ENCODE assay signal across 29 cellular contexts in the genomic region with DNA sequence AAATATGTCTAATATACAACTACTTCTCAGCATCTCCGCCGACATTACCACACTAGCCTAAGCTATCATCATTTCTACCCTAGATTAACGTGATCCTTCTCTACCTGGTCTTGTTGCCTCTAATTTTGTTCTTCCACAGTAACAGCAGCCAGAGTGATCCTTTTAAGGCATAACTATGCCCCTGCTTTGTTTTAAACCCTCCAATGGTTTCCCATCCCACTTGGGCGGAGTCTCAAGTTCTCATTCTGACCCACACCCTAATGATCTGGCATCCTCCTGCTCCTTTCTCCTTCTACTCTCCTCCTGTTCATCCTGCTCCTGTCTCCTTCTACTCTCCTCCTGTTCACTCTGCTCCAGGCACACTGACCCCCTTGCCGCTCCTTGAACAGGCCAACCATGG. TPM values are rescaled to one million over a fixed set of nuclear protein-coding genes. Genes with fewer than 3 reads are reported as not detected.
DNase-seq lines count a peak whose midpoint lies in the region; ATAC-seq and TF ChIP-seq lines count a peak whose summit lies in the region.
"Had no signal": no experiment of that assay in that cellular context is flagged by ENCODE, and none has a peak within 500 bp of the region (broad histone marks: within the 10 kb centered on the region; RNA-seq: fewer than 3 reads in every experiment).

No MANE protein-coding gene starts in this region.

- H2AFZ ChIP-seq in SU-DHL-6 (ENCODE audit: low read depth, low read length, severe bottlenecking) (no peak overlapping the region), neural progenitor cell (replicated peaks) (peak overlapping the region; percentile 0), PC-9 (no peak overlapping the region)

- H3K9me3 ChIP-seq in DOHH2 (ENCODE audit: control insufficient read depth, insufficient read depth, low read length) (no peaks in the 10 kb centered on the region), SU-DHL-6 (ENCODE audit: insufficient read depth, low read length) (no peaks in the 10 kb centered on the region), neural progenitor cell (ENCODE audit: low read depth) (no peaks in the 10 kb centered on the region), PC-9 (ENCODE audit: insufficient read depth, low read depth) (no peaks in the 10 kb centered on the region)
- H3K9me3 ChIP-seq: HAP-1, SK-N-SH had no signal

- H3K4me2 ChIP-seq in DOHH2 (ENCODE audit: low read length) (peak overlapping the region; percentile 52), SU-DHL-6 (ENCODE audit: low read depth, low read length, poor library complexity, severe bottlenecking) (peak overlapping the region; percentile 57), neural progenitor cell (no peak overlapping the region), PC-9 (no peak overlapping the region)
- H3K4me2 ChIP-seq: SK-N-SH had no signal

- no peaks in the 10 kb centered on the region for H3K27me3 ChIP-seq in DOHH2 (ENCODE audit: control insufficient read depth, low read length)
- no peaks in the 10 kb centered on the region for H3K27me3 ChIP-seq in SU-DHL-6 (ENCODE audit: low read length)
- H3K27me3 ChIP-seq in neural progenitor cell, result no peaks in the 10 kb centered on the region
- H3K27me3 ChIP-seq in PC-9 (ENCODE audit: insufficient read depth, low read depth), result no peaks in the 10 kb centered on the region
- no peaks in the 10 kb centered on the region for H3K27me3 ChIP-seq in dorsolateral prefrontal cortex

- no peak for ATAC-seq in HG02798 (IDR thresholded peaks at IDR 0.05; ENCODE audit: poor library complexity, unreplicated experiment)
- ATAC-seq: PC-3 had no signal

- H3K27ac Mint-ChIP-seq in IgD-negative memory B cell, result peak overlapping the region; percentile 47 to 84 (median 53)
- no peak overlapping the region for H3K27ac Mint-ChIP-seq in neural progenitor cell
- H3K27ac Mint-ChIP-seq: CD8-positive, alpha-beta memory T cell had no signal

- H3K4me1 ChIP-seq in DOHH2 (ENCODE audit: control insufficient read depth, low read length), result peaks cover 96% of the 10 kb centered on the region
- no peaks in the 10 kb centered on the region for H3K4me1 ChIP-seq in neural progenitor cell
- H3K4me1 ChIP-seq in PC-9 (replicated peaks; ENCODE audit: insufficient read depth), result peaks cover 5% of the 10 kb centered on the region; the same call in 1 of the 2 replicates
- H3K4me1 ChIP-seq: HAP-1 had no signal

- H3K36me3 ChIP-seq in DOHH2 (ENCODE audit: control insufficient read depth, low read length) (peaks cover 10% of the 10 kb centered on the region; the same call in 1 of the 2 replicates), SU-DHL-6 (ENCODE audit: low read length) (no peaks in the 10 kb centered on the region), neural progenitor cell (no peaks in the 10 kb centered on the region), PC-9 (ENCODE audit: low read depth) (no peaks in the 10 kb centered on the region)
- H3K36me3 ChIP-seq: HAP-1 had no signal

- H3K79me2 ChIP-seq in DOHH2 (ENCODE audit: control insufficient read depth, low read length) (peaks cover 2% of the 10 kb centered on the region; the same call in 1 of the 2 replicates), SU-DHL-6 (ENCODE audit: insufficient read depth, low read length) (no peaks in the 10 kb centered on the region), neural progenitor cell (ENCODE audit: low read depth) (no peaks in the 10 kb centered on the region), PC-9 (ENCODE audit: low read depth) (no peaks in the 10 kb centered on the region)

- H4K20me1 ChIP-seq in DOHH2 (ENCODE audit: control insufficient read depth, insufficient read depth, low read depth, low read length) (no peaks in the 10 kb centered on the region), SU-DHL-6 (ENCODE audit: low read depth, low read length) (no peaks in the 10 kb centered on the region), neural progenitor cell (ENCODE audit: low read depth) (no peaks in the 10 kb centered on the region), PC-9 (ENCODE audit: insufficient read depth) (no peaks in the 10 kb centered on the region)

- BruUV-seq in PC-9 (replicated peaks; lab: Mats Ljungman, UMichigan), result no TSS peak

- CTCF ChIA-PET in PC-9 (lab: Charles Lee), result no interaction called here

- DNase-seq in neural progenitor cell (ENCODE audit: low spot score), result no peak
- DNase-seq in PC-9, result no peak
- DNase-seq in dorsolateral prefrontal cortex, result no peak
- no peak for DNase-seq in inferior parietal cortex (ENCODE audit: extremely low spot score)
- DNase-seq: AML-193; Calu3; CD8-positive, alpha-beta memory T cell; DMS153; KG1; NCI-H1105; NCI-H2029 treated with DMSO at 0.1 percent for 48 hours; NCI-H2171; NCI-H345; NCI-H524; NCI-H774; PC-3; RPMI8226; SIG-M5; SK-N-SH had no signal

- H3K4me3 ChIP-seq in DOHH2 (ENCODE audit: low read length) (peak overlapping the region; percentile 36), SU-DHL-6 (ENCODE audit: insufficient read depth, low read length, poor library complexity, severe bottlenecking) (peak overlapping the region; percentile 3), neural progenitor cell (no peak overlapping the region), PC-9 (no peak overlapping the region), dorsolateral prefrontal cortex (no peak overlapping the region)
- H3K4me3 ChIP-seq: HAP-1 had no signal

- intact Hi-C loops in PC-9 (cut with micrococcal nuclease; ENCODE audit: unreplicated experiment), result no loop called here
- intact Hi-C loops in dorsolateral prefrontal cortex (cut with DNase I), result no loop called here

- peaks cover 34% of the 10 kb centered on the region for H3F3A ChIP-seq in DOHH2 (ENCODE audit: control insufficient read depth, insufficient read depth)
- H3F3A ChIP-seq in SU-DHL-6 (ENCODE audit: insufficient read depth), result peaks cover 59% of the 10 kb centered on the region
- H3F3A ChIP-seq in neural progenitor cell (ENCODE audit: low read depth), result no peaks in the 10 kb centered on the region
- no peaks in the 10 kb centered on the region for H3F3A ChIP-seq in PC-9 (ENCODE audit: insufficient read depth, low read depth)

- peaks cover 67 to 79% (median 75%) of the 10 kb centered on the region in 3 donors for H3K4me1 Mint-ChIP-seq in IgD-negative memory B cell
- H3K4me1 Mint-ChIP-seq in neural progenitor cell, result peaks cover 13% of the 10 kb centered on the region

- H3K9me2 ChIP-seq in DOHH2 (replicated peaks; ENCODE audit: control insufficient read depth, low read length) (no peaks in the 10 kb centered on the region), SU-DHL-6 (replicated peaks; ENCODE audit: insufficient read depth, low read length) (no peaks in the 10 kb centered on the region), PC-9 (ENCODE audit: insufficient read depth) (no peaks in the 10 kb centered on the region)
- H3K9me2 ChIP-seq: SK-N-SH had no signal

- H3K4me3 Mint-ChIP-seq in IgD-negative memory B cell (peak overlapping the region in 2 of 4 donors; percentile 75 to 80), neural progenitor cell (no peak overlapping the region)

- POLR2A ChIA-PET in PC-9 (lab: Charles Lee; ENCODE audit: unreplicated experiment), result no interaction called here

- H3K27ac ChIP-seq in DOHH2 (ENCODE audit: low read depth, low read length) (peak overlapping the region; percentile 77; the same call in 1 of the 2 replicates), SU-DHL-6 (ENCODE audit: low read depth, low read length) (peak overlapping the region; percentile 98), neural progenitor cell (no peak overlapping the region), PC-9 (no peak overlapping the region), dorsolateral prefrontal cortex (no peak overlapping the region)
- H3K27ac ChIP-seq: C4-2B had no signal

- H3K9ac ChIP-seq in SU-DHL-6 (ENCODE audit: low read length), result peak overlapping the region; percentile 44
- H3K9ac ChIP-seq in neural progenitor cell, result no peak overlapping the region
- H3K9ac ChIP-seq: SK-N-SH had no signal

- H3K27me3 Mint-ChIP-seq in IgD-negative memory B cell (no peaks in the 10 kb centered on the region), neural progenitor cell (ENCODE audit: insufficient read depth, low read depth) (peaks cover 9% of the 10 kb centered on the region)

- H3K36me3 Mint-ChIP-seq in IgD-negative memory B cell, result no peaks in the 10 kb centered on the region
- no peaks in the 10 kb centered on the region for H3K36me3 Mint-ChIP-seq in neural progenitor cell
- H3K36me3 Mint-ChIP-seq: CD8-positive, alpha-beta memory T cell had no signal

- no peak for TF ChIP-seq CTCF in DOHH2 (IDR thresholded peaks at IDR 0.05; ENCODE audit: low read depth, low read length, poor library complexity, severe bottlenecking)
- no peak for TF ChIP-seq CTCF in SU-DHL-6 (IDR thresholded peaks at IDR 0.05; ENCODE audit: insufficient read depth, low read length, poor library complexity, severe bottlenecking)
- no peak for TF ChIP-seq CTCF in neural progenitor cell (IDR thresholded peaks at IDR 0.05)
- no peak for TF ChIP-seq CTCF in PC-9 (conservative IDR thresholded peaks at IDR 0.05)
- no peak for TF ChIP-seq CTCF in dorsolateral prefrontal cortex (IDR thresholded peaks at IDR 0.05 in 54 of 56, conservative IDR thresholded peaks at IDR 0.05 in 2 of 56; ENCODE audit: low read depth in 1 of 56, partially characterized antibody in 56 of 56)

- H3K9me3 Mint-ChIP-seq in IgD-negative memory B cell, result peaks cover 0 to 2% (median 0%) of the 10 kb centered on the region in 3 donors
- H3K9me3 Mint-ChIP-seq in neural progenitor cell, result no peaks in the 10 kb centered on the region
- H3K9me3 Mint-ChIP-seq: CD8-positive, alpha-beta memory T cell had no signal

RNA-seq across cellular contexts. Expression of gene POU2AF1, which starts 31.9 kb away (rescaled TPM):
- 194 TPM for polyA plus RNA-seq in IgD-negative memory B cell
- total RNA-seq in neural progenitor cell (ENCODE audit: low replicate concordance) (not detected in 2 replicates), PC-9 (2021) (0.37 TPM in 1 of 2 replicates, not detected in the other), dorsolateral prefrontal cortex (1 to 10 TPM in 65 of 120 experiments, under 1 TPM in 48, not detected in 7; 0.14 to 6.3 (median 1.1) TPM)
- total RNA-seq: A172, Calu3, Daoy, HT1080, PC-3 had no signal
- polyA plus RNA-seq: AG04450; CD8-positive, alpha-beta memory T cell had no signal

Comparison
In these comparisons a context has a peak if more than half of its experiments do, and no peak if none do; other contexts are left out.
1. H3K27ac ChIP-seq: peak in DOHH2 (single experiment) and SU-DHL-6 (single experiment); none in neural progenitor cell (single experiment), PC-9 (single experiment) and dorsolateral prefrontal cortex (0 of 59).
2. H3K4me2 ChIP-seq: peak in DOHH2 (single experiment) and SU-DHL-6 (single experiment); none in neural progenitor cell (single experiment) and PC-9 (single experiment).
3. H3K4me3 ChIP-seq: peak in DOHH2 (single experiment) and SU-DHL-6 (single experiment); none in neural progenitor cell (single experiment), PC-9 (single experiment) and dorsolateral prefrontal cortex (0 of 59).